ENCODE assay signal across 16 cellular contexts in the genomic region with DNA sequence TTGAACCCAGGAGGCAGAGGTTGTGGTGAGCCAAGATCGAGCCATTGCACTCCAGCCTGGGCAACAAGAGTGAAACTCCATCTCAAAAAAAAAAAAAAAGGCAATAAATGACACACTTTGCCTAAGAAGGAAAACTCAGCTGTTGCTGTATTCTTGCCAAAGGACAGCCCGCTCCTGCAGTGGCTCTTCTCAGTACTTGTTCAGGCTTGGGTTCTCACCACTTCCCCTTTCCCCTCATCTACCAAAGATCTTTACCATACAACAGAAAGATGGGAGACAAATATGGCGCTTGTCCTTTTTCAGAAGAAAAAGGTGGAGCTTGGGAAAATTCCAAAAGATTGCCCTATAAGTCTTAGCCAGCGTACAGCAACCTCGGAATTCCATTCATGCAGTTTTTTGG. TPM values are rescaled to one million over a fixed set of nuclear protein-coding genes. Genes with fewer than 3 reads are reported as not detected.
"Had no signal": no experiment of that assay in that cellular context is flagged by ENCODE, and none has a peak within 500 bp of the region (broad histone marks: within the 10 kb centered on the region; RNA-seq: fewer than 3 reads in every experiment).

No MANE protein-coding gene starts in this region.

- FAIRE-seq: endothelial cell of umbilical vein had no signal

- DNase-seq: effector CD4-positive, alpha-beta T cell; endodermal cell; erythroblast; foreskin keratinocyte; left colon; left ventricle myocardium superior; mesenchymal stem cell; midbrain; nucleus accumbens; ovary; right cardiac atrium; stimulated activated CD4-positive, alpha-beta T cell treated with anti-CD3 and anti-CD28 coated beads, Interleukin-4, amount 100 ng/mL, for 1 hour; stimulated activated CD8-positive, alpha-beta memory T cell treated with anti-CD3 and anti-CD28 coated beads, Interleukin-4, amount 100 ng/mL, for 48 hours; tibial artery; upper lobe of right lung had no signal

RNA-seq across cellular contexts. Expression of gene MYH13, which starts 58.5 kb away (rescaled TPM):
- polyA plus RNA-seq: endothelial cell of umbilical vein, foreskin keratinocyte, ovary, right cardiac atrium had no signal
